Comparison of ENCODE assay signal across 8 cellular contexts in the genomic region with DNA sequence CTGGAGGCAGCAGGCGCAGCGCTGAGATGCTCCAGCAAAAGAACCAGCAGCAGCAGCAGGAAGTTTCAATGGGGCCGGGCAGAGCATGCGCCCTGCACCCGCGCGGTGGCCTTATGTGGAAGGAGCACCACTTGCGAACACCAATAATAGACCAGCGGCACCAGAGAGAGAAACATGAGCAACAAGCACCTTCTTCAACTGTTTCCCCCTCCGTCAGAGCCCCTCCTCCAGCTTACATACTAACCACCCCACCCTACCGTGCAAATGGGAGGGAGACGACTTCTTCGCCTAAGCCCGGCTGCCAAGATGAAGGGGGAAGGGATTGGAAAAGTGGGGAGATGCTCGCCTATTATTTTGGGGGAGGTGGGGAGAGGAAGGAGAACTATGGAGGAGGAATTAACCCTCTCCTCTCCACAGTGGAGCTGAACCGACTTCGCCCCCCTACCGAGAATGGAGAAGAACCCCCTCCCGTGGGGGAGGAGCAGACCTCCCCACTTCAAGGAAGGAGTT. TPM values are rescaled to one million over a fixed set of nuclear protein-coding genes. Genes with fewer than 3 reads are reported as not detected.
A peak's percentile ranks its signal among the peaks of the same experiment; 100 is the strongest.
DNase-seq lines count a peak whose midpoint lies in the region; ATAC-seq, FAIRE-seq and TF ChIP-seq lines count a peak whose summit lies in the region.

No MANE protein-coding gene starts in this region.

- H3K27ac ChIP-seq in BLaER1 treated with 17β-estradiol and CSF1 and Interleukin-3, amounts not matched to agents 10 nM and 100 nM = peak overlapping the region; percentile 78 to 98 (median 96)
- H3K27ac ChIP-seq in HepG2 (ENCODE audit: extremely low read length, insufficient read depth, low read length) = peak overlapping the region; percentile 85

- peaks cover 25 to 55% (median 47%) of the 10 kb centered on the region in 11 experiments for H4K20me1 ChIP-seq in BLaER1 treated with 17β-estradiol and CSF1 and Interleukin-3, amounts not matched to agents 10 nM and 100 nM
- peaks cover 34% of the 10 kb centered on the region for H4K20me1 ChIP-seq in HepG2 (ENCODE audit: insufficient read depth, low read length)

- H3K9me3 Mint-ChIP-seq in dendritic cell treated with granulocyte-macrophage colony-stimulating factor and Interleukin-4, amounts not matched to agents 40 ng/mL and 50 ng/mL, for 4 days = peaks cover 8% of the 10 kb centered on the region

- intact Hi-C loops in dendritic cell treated with granulocyte-macrophage colony-stimulating factor and Interleukin-4, amounts not matched to agents 40 ng/mL and 50 ng/mL, for 4 days (cut with micrococcal nuclease) = no loop called here
- intact Hi-C loops in HepG2 (cut with micrococcal nuclease; ENCODE audit: unreplicated experiment) = no loop called here

- POLR2A ChIA-PET in HepG2 (lab: Yijun Ruan, JAX) = interaction anchor here (0.7 to 2.1 kb wide), 2 partner anchors 26 to 175 kb away, joined by 3 to 9 read pairs; a partner anchor contains a TSS

- no TSS peak for BruUV-seq in HepG2 (replicated peaks; lab: Mats Ljungman, UMichigan)

- peaks cover 31% of the 10 kb centered on the region for H3K36me3 Mint-ChIP-seq in dendritic cell treated with granulocyte-macrophage colony-stimulating factor and Interleukin-4, amounts not matched to agents 40 ng/mL and 50 ng/mL, for 4 days (ENCODE audit: low read depth)

- peak overlapping the region; percentile 93 to 99 (median 98) for H3K9ac ChIP-seq in BLaER1 treated with 17β-estradiol and CSF1 and Interleukin-3, amounts not matched to agents 10 nM and 100 nM
- peak overlapping the region; percentile 85 for H3K9ac ChIP-seq in HepG2 (ENCODE audit: insufficient read depth, low read depth, low read length)

- peaks cover 4 to 37% (median 18%) of the 10 kb centered on the region in 11 experiments; a peak in 20 of 22 replicates for H3K36me3 ChIP-seq in BLaER1 treated with 17β-estradiol and CSF1 and Interleukin-3, amounts not matched to agents 10 nM and 100 nM
- H3K36me3 ChIP-seq in HepG2 (replicated peaks in 1 of 2; ENCODE audit: control insufficient read depth in 1 of 2, insufficient read depth in 2 of 2, low read length in 2 of 2) = 0 out of 5 replicates have a peak, but pooled peaks cover 0 to 1% of the 10 kb centered on the region in 2 experiments

- TF ChIP-seq EP300 in HepG2 (IDR thresholded peaks at IDR 0.05; ENCODE audit: low read depth in 2 of 2, low read length in 2 of 2) = no peak
- 0 out of 2 replicates have a peak, but pooled peaks have one; percentile 13 for TF ChIP-seq EP300 in HepG2 (CRISPR knock-in tag; IDR thresholded peaks at IDR 0.05; ENCODE audit: borderline replicate concordance)

- H3K4me1 ChIP-seq in BLaER1 treated with 17β-estradiol and CSF1 and Interleukin-3, amounts not matched to agents 10 nM and 100 nM = peaks cover 20 to 51% (median 27%) of the 10 kb centered on the region in 10 experiments
- H3K4me1 ChIP-seq in HepG2 (ENCODE audit: insufficient read depth, low read length) = peaks cover 55% of the 10 kb centered on the region

- H3K27me3 Mint-ChIP-seq in dendritic cell treated with granulocyte-macrophage colony-stimulating factor and Interleukin-4, amounts not matched to agents 40 ng/mL and 50 ng/mL, for 4 days = no peaks in the 10 kb centered on the region

- TF ChIP-seq RAD21 in HepG2 (CRISPR knock-in tag; IDR thresholded peaks at IDR 0.05) = no peak

- 2% methylated on average over 19 of the region's 19 CpGs for WGBS in HepG2 (ENCODE audit: low lambda C conversion rate)

- TF ChIP-seq POLR2A in HepG2 (IDR thresholded peaks at IDR 0.05; ENCODE audit: insufficient read depth in 1 of 2, low read depth in 2 of 2, low read length in 2 of 2) = peak in 1 of 2 experiments; percentile 67; a peak in 2 of 4 replicates

- peaks cover 25% of the 10 kb centered on the region for H3K4me1 Mint-ChIP-seq in dendritic cell treated with granulocyte-macrophage colony-stimulating factor and Interleukin-4, amounts not matched to agents 40 ng/mL and 50 ng/mL, for 4 days (ENCODE audit: low read depth)

- peak overlapping the region; percentile 83 for H3K27ac Mint-ChIP-seq in dendritic cell treated with granulocyte-macrophage colony-stimulating factor and Interleukin-4, amounts not matched to agents 40 ng/mL and 50 ng/mL, for 4 days

- H3K79me2 ChIP-seq in HepG2 (ENCODE audit: insufficient read depth, low read length) = peaks cover 59% of the 10 kb centered on the region

- peak overlapping the region; percentile 95 to 100 (median 100) for H3K4me3 ChIP-seq in BLaER1 treated with 17β-estradiol and CSF1 and Interleukin-3, amounts not matched to agents 10 nM and 100 nM
- H3K4me3 ChIP-seq in HepG2 (replicated peaks in 1 of 3; ENCODE audit: insufficient read depth in 1 of 3, low read depth in 2 of 3, low read length in 3 of 3) = peak overlapping the region; percentile 79 to 94 (median 94)

- peak overlapping the region; percentile 99 for H3K4me3 Mint-ChIP-seq in dendritic cell treated with granulocyte-macrophage colony-stimulating factor and Interleukin-4, amounts not matched to agents 40 ng/mL and 50 ng/mL, for 4 days

- ATAC-seq in GM19372 (IDR thresholded peaks at IDR 0.05; ENCODE audit: low read depth, unreplicated experiment) = peak; percentile 38
- ATAC-seq in HG03558 (IDR thresholded peaks at IDR 0.05; ENCODE audit: extremely low read depth, unreplicated experiment) = peak; percentile 33
- ATAC-seq in HepG2 = peak; percentile 73

- no peak for FAIRE-seq in HepG2 (lab: Jason Lieb, UNC)

- no peak overlapping the region for H2AFZ ChIP-seq in HepG2 (ENCODE audit: low read length)

- H3K4me2 ChIP-seq in BLaER1 treated with 17β-estradiol and CSF1 and Interleukin-3, amounts not matched to agents 10 nM and 100 nM = peak overlapping the region; percentile 78 to 97 (median 86)
- peak overlapping the region; percentile 86 for H3K4me2 ChIP-seq in HepG2 (ENCODE audit: low read depth, low read length)

- in situ Hi-C loops in HepG2 (cut with HindIII; ENCODE audit: extremely low pct_ligation_motif_present, low pct_unique_long_range_greater_than_20kb) = loop anchor here (10.0 kb wide), 1 partner anchor 185 kb away; no protein-coding TSS in a partner anchor

- H3K9me3 ChIP-seq in BLaER1 treated with 17β-estradiol and CSF1 and Interleukin-3, amounts not matched to agents 10 nM and 100 nM (replicated peaks in 1 of 11) = peaks cover 6 to 18% (median 13%) of the 10 kb centered on the region in 11 experiments
- 0 out of 2 replicates have a peak, but pooled peaks cover 4% of the 10 kb centered on the region for H3K9me3 ChIP-seq in HepG2 (ENCODE audit: low read length)

- H3K27me3 ChIP-seq in BLaER1 treated with 17β-estradiol and CSF1 and Interleukin-3, amounts not matched to agents 10 nM and 100 nM = peaks cover 0 to 14% (median 9%) of the 10 kb centered on the region in 11 experiments; a peak in 11 of 22 replicates
- no peaks in the 10 kb centered on the region; a peak in 1 of 5 replicates for H3K27me3 ChIP-seq in HepG2 (ENCODE audit: control insufficient read depth in 1 of 2, insufficient read depth in 2 of 2, low read length in 2 of 2)

- 0 out of 2 replicates have a peak, but pooled peaks have one; percentile 12 for TF ChIP-seq CTCF in HepG2 (CRISPR knock-in tag; IDR thresholded peaks at IDR 0.05)

- DNase-seq in NCI-H69 (lab: John Stamatoyannopoulos, UW) = peak; percentile 93
- peak; percentile 80 for DNase-seq in activated CD4-positive, alpha-beta T cell treated with anti-CD3 and anti-CD28 coated beads, Interleukin-2, amount 50 U/mL, for 1 hour
- DNase-seq in HepG2 (ENCODE audit: low spot score) = peak; percentile 74
- peak; percentile 79 for DNase-seq in stimulated activated CD4-positive, alpha-beta T cell treated with anti-CD3 and anti-CD28 coated beads, Interleukin-2, amount 100 ng/mL, for 4 hours (ENCODE audit: low read depth)

- CTCF ChIA-PET in HepG2 (lab: Yijun Ruan, JAX; ENCODE audit: low intra/inter-chr PET ratio, low total read pairs) = no interaction called here

RNA-seq across cellular contexts. Expression of a gene that starts 1.1 kb away (rescaled TPM):
- 33.1 and 47.7 TPM in 2 replicates for total RNA-seq in HepG2 (2016; rRNA removed; fragmentation: Illumina TruSeq; extraction: Trizol)
- 57.2 and 60.7 TPM in 2 replicates for total RNA-seq in HepG2 (2016; cell fraction: cytosol; rRNA removed; fragmentation: Illumina TruSeq; extraction: Trizol; ENCODE audit: low read depth)
- total RNA-seq in HepG2 (2016; cell fraction: insoluble cytoplasmic fraction; rRNA removed; fragmentation: Illumina TruSeq; extraction: Trizol) = 28.3 and 41.6 TPM in 2 replicates
- 26.4 and 26.7 TPM in 2 replicates for total RNA-seq in HepG2 (2016; cell fraction: membrane; rRNA removed; fragmentation: Illumina TruSeq; extraction: Trizol)
- total RNA-seq in HepG2 (2016; cell fraction: nucleus; rRNA removed; fragmentation: Illumina TruSeq; extraction: Trizol) = 32.0 and 45.6 TPM in 2 replicates
- polyA plus RNA-seq in HepG2 (2011; rRNA removed) = 6.3 and 15.5 TPM in 2 replicates
- polyA plus RNA-seq in HepG2 (2011; cell fraction: cytosol; rRNA removed) = 6.3 and 10.1 TPM in 2 replicates
- 9.8 and 13.7 TPM in 2 replicates for polyA plus RNA-seq in HepG2 (2011; cell fraction: nucleus; rRNA removed)
- 24.8 and 29.0 TPM in 2 replicates for polyA plus RNA-seq in HepG2 (2012)
- polyA plus RNA-seq in HepG2 (2016; cell fraction: cytosol; fragmentation: Illumina TruSeq; extraction: Trizol; ENCODE audit: low read depth) = 4.1 and 4.2 TPM in 2 replicates
- 20.8 and 24.1 TPM in 2 replicates for polyA plus RNA-seq in HepG2 (2016; cell fraction: insoluble cytoplasmic fraction; fragmentation: Illumina TruSeq; extraction: Trizol; ENCODE audit: low read depth)
- polyA plus RNA-seq in HepG2 (2016; cell fraction: membrane; fragmentation: Illumina TruSeq; extraction: Trizol; ENCODE audit: low read depth) = 5.3 and 6.9 TPM in 2 replicates
- 12.8 and 21.0 TPM in 2 replicates for polyA plus RNA-seq in HepG2 (2016; cell fraction: nucleus; fragmentation: Illumina TruSeq; extraction: Trizol; ENCODE audit: insufficient read depth, low read depth)
- 11.2 and 17.7 TPM in 2 replicates for polyA minus RNA-seq in HepG2 (2011; rRNA and poly(A)+ RNA removed; ENCODE audit: low replicate concordance)
- 17.1 and 20.1 TPM in 2 replicates for polyA minus RNA-seq in HepG2 (2011; cell fraction: cytosol; rRNA and poly(A)+ RNA removed)
- polyA minus RNA-seq in HepG2 (2011; cell fraction: nucleus; rRNA and poly(A)+ RNA removed) = 43.6 and 49.4 TPM in 2 replicates

RNA-seq across cellular contexts. Expression of a gene that starts 1.5 kb away (rescaled TPM):
- total RNA-seq in HepG2 (2016; rRNA removed; fragmentation: Illumina TruSeq; extraction: Trizol) = 35.6 and 49.5 TPM in 2 replicates
- 10.1 and 11.6 TPM in 2 replicates for total RNA-seq in HepG2 (2016; cell fraction: cytosol; rRNA removed; fragmentation: Illumina TruSeq; extraction: Trizol; ENCODE audit: low read depth)
- total RNA-seq in HepG2 (2016; cell fraction: insoluble cytoplasmic fraction; rRNA removed; fragmentation: Illumina TruSeq; extraction: Trizol) = 42.2 and 52.7 TPM in 2 replicates
- 15.8 and 15.9 TPM in 2 replicates for total RNA-seq in HepG2 (2016; cell fraction: membrane; rRNA removed; fragmentation: Illumina TruSeq; extraction: Trizol)
- 15.3 and 17.8 TPM in 2 replicates for total RNA-seq in HepG2 (2016; cell fraction: nucleus; rRNA removed; fragmentation: Illumina TruSeq; extraction: Trizol)
- polyA plus RNA-seq in HepG2 (2011; rRNA removed) = 16.7 and 18.1 TPM in 2 replicates
- polyA plus RNA-seq in HepG2 (2011; cell fraction: cytosol; rRNA removed) = 15.8 and 23.8 TPM in 2 replicates
- polyA plus RNA-seq in HepG2 (2011; cell fraction: nucleus; rRNA removed) = 2.3 and 6.5 TPM in 2 replicates
- polyA plus RNA-seq in HepG2 (2012) = 39.1 and 47.5 TPM in 2 replicates
- polyA plus RNA-seq in HepG2 (2016; cell fraction: cytosol; fragmentation: Illumina TruSeq; extraction: Trizol; ENCODE audit: low read depth) = 10.6 and 15.3 TPM in 2 replicates
- polyA plus RNA-seq in HepG2 (2016; cell fraction: insoluble cytoplasmic fraction; fragmentation: Illumina TruSeq; extraction: Trizol; ENCODE audit: low read depth) = 58.7 and 59.1 TPM in 2 replicates
- polyA plus RNA-seq in HepG2 (2016; cell fraction: membrane; fragmentation: Illumina TruSeq; extraction: Trizol; ENCODE audit: low read depth) = 13.9 and 15.2 TPM in 2 replicates
- polyA plus RNA-seq in HepG2 (2016; cell fraction: nucleus; fragmentation: Illumina TruSeq; extraction: Trizol; ENCODE audit: insufficient read depth, low read depth) = 27.6 and 29.3 TPM in 2 replicates
- polyA minus RNA-seq in HepG2 (2011; rRNA and poly(A)+ RNA removed; ENCODE audit: low replicate concordance) = 4.0 TPM in 1 of 2 replicates, not detected in the other
- polyA minus RNA-seq in HepG2 (2011; cell fraction: cytosol; rRNA and poly(A)+ RNA removed) = 2.5 and 5.3 TPM in 2 replicates
- 9.6 and 9.8 TPM in 2 replicates for polyA minus RNA-seq in HepG2 (2011; cell fraction: nucleus; rRNA and poly(A)+ RNA removed)

Comparison
In these comparisons a context has a peak if more than half of its experiments do, and no peak if none do; other contexts are left out.
1. Peak in every context shown above with its lines: DNase-seq, ATAC-seq, H3K4me3 ChIP-seq and H3K27ac ChIP-seq.